Comparison of ENCODE assay signal across 17 cellular contexts in genomic region chr17:39706383-39706782, GRCh38. TPM values are rescaled to one million over a fixed set of nuclear protein-coding genes. Genes with fewer than 3 reads are reported as not detected.
A peak's percentile ranks its signal among the peaks of the same experiment; 100 is the strongest.
DNase-seq lines count a peak whose midpoint lies in the region; ATAC-seq and TF ChIP-seq lines count a peak whose summit lies in the region.
"Had no signal": no experiment of that assay in that cellular context is flagged by ENCODE, and none has a peak within 500 bp of the region (broad histone marks: within the 10 kb centered on the region; RNA-seq: fewer than 3 reads in every experiment).

No MANE protein-coding gene starts in this region.

- 50 to 51% methylated on average over 8 of the region's 8 CpGs for WGBS in esophagus, 2 donors

- POLR2A ChIA-PET in MCF 10A (lab: Yijun Ruan, JAX): interaction anchor here (1.2 to 1.7 kb wide), 2 partner anchors 9 to 11 kb away, joined by 4 read pairs; no protein-coding TSS in a partner anchor

- H3K27ac Mint-ChIP-seq in MCF 10A (ENCODE audit: low read depth, unreplicated experiment): no peak overlapping the region
- no peak overlapping the region for H3K27ac Mint-ChIP-seq in CD14-positive monocyte
- H3K27ac Mint-ChIP-seq: activated CD4-positive, alpha-beta memory T cell treated with anti-CD3 and anti-CD28 coated beads for 36 hours; CD8-positive, alpha-beta T cell had no signal

- no peak for ATAC-seq in upper lobe of right lung
- ATAC-seq: A549 had no signal

- H3K4me1 ChIP-seq in breast epithelium (peaks cover 4 to 49% of the 10 kb centered on the region in 2 donors), esophagus (ENCODE audit: control insufficient read depth in 2 of 2, insufficient read depth in 2 of 2, low read length in 1 of 2) (peaks cover 7 to 36% of the 10 kb centered on the region in 2 donors), muscle layer of duodenum (ENCODE audit: control insufficient read depth in 1 of 2, insufficient read depth in 2 of 2, low read length in 2 of 2) (peaks cover 11 to 14% of the 10 kb centered on the region in 2 donors), upper lobe of right lung (peaks cover 35% of the 10 kb centered on the region)

- TF ChIP-seq CTCF in breast epithelium (IDR thresholded peaks at IDR 0.05) (no peak), MCF 10A (IDR thresholded peaks at IDR 0.05; ENCODE audit: unreplicated experiment) (no peak), upper lobe of right lung (IDR thresholded peaks at IDR 0.05) (no peak), CD14-positive monocyte (IDR thresholded peaks at IDR 0.05) (no peak)

- H3K27ac ChIP-seq in breast epithelium: peak overlapping the region; percentile 93 to 98
- H3K27ac ChIP-seq in esophagus (ENCODE audit: low read depth in 2 of 2, low read length in 1 of 2): peak overlapping the region; percentile 94 to 95
- H3K27ac ChIP-seq in muscle layer of duodenum (ENCODE audit: low read length): peak overlapping the region; percentile 80
- peak overlapping the region; percentile 71 for H3K27ac ChIP-seq in upper lobe of right lung

- H3K4me3 Mint-ChIP-seq in MCF 10A (ENCODE audit: unreplicated experiment): no peak overlapping the region
- H3K4me3 Mint-ChIP-seq in CD14-positive monocyte: no peak overlapping the region
- H3K4me3 Mint-ChIP-seq: activated CD4-positive, alpha-beta memory T cell treated with anti-CD3 and anti-CD28 coated beads for 36 hours had no signal

- CTCF ChIA-PET in MCF 10A (lab: Yijun Ruan, JAX): interaction anchor here (1.1 kb wide), 1 partner anchor 22 kb away, joined by 3 read pairs; no protein-coding TSS in a partner anchor

- H3K27me3 Mint-ChIP-seq in MCF 10A (ENCODE audit: insufficient read depth, unreplicated experiment): no peaks in the 10 kb centered on the region
- peaks cover 12 to 20% (median 14%) of the 10 kb centered on the region in 3 donors for H3K27me3 Mint-ChIP-seq in CD14-positive monocyte (ENCODE audit: low read depth in 3 of 3)

- no peak for TF ChIP-seq POLR2A in breast epithelium (IDR thresholded peaks at IDR 0.05)

- DNase-seq in breast epithelium (ENCODE audit: low spot score in 2 of 2): no peak
- DNase-seq in MCF 10A (ENCODE audit: unreplicated experiment): no peak
- DNase-seq in upper lobe of right lung: no peak
- DNase-seq in CD14-positive monocyte (ENCODE audit: low spot score): no peak
- DNase-seq in stimulated activated CD4-positive, alpha-beta T cell treated with anti-CD3 and anti-CD28 coated beads, Interleukin-1b, Interleukin-23, amount 100 ng/mL, for 48 hours: no peak
- DNase-seq in inferior parietal cortex (ENCODE audit: extremely low spot score): no peak
- DNase-seq: erythroblast, glutamatergic neuron, SK-N-SH had no signal

- no peaks in the 10 kb centered on the region for H3K27me3 ChIP-seq in breast epithelium
- no peaks in the 10 kb centered on the region for H3K27me3 ChIP-seq in esophagus (ENCODE audit: control insufficient read depth in 1 of 2, insufficient read depth in 2 of 2, low read length in 2 of 2)
- no peaks in the 10 kb centered on the region for H3K27me3 ChIP-seq in muscle layer of duodenum (ENCODE audit: low read depth, low read length)
- H3K27me3 ChIP-seq in upper lobe of right lung: no peaks in the 10 kb centered on the region

- no peaks in the 10 kb centered on the region for H3K9me3 Mint-ChIP-seq in MCF 10A (ENCODE audit: unreplicated experiment)
- H3K9me3 Mint-ChIP-seq in CD14-positive monocyte: peaks cover 0 to 4% (median 0%) of the 10 kb centered on the region in 7 donors
- H3K9me3 Mint-ChIP-seq: activated CD4-positive, alpha-beta memory T cell treated with anti-CD3 and anti-CD28 coated beads for 36 hours; activated T-helper 1 cell treated with anti-CD3 and anti-CD28 coated beads, Interleukin-12 subunit alpha, Interleukin-12 subunit beta, Interleukin-2, Interleukin-4 antibody, amounts not matched to agents 30 ng/mL and 10 ng/mL and 1 ng/mL, durations not matched to agents 14 hours and 24 hours and 36 hours; CD8-positive, alpha-beta T cell had no signal

- BruUV-seq in MCF 10A (replicated peaks; lab: Mats Ljungman, UMichigan): no TSS peak

- H3K36me3 Mint-ChIP-seq in MCF 10A (ENCODE audit: insufficient read depth, unreplicated experiment) (peaks cover 45% of the 10 kb centered on the region), CD14-positive monocyte (peaks cover 0 to under 1% of the 10 kb centered on the region in 2 donors)
- H3K36me3 Mint-ChIP-seq: activated CD4-positive, alpha-beta memory T cell treated with anti-CD3 and anti-CD28 coated beads for 36 hours; CD8-positive, alpha-beta T cell had no signal

- no peaks in the 10 kb centered on the region for H3K9me3 ChIP-seq in breast epithelium
- no peaks in the 10 kb centered on the region for H3K9me3 ChIP-seq in esophagus (ENCODE audit: control insufficient read depth in 2 of 2, insufficient read depth in 1 of 2, low read depth in 1 of 2, low read length in 1 of 2)
- no peaks in the 10 kb centered on the region for H3K9me3 ChIP-seq in muscle layer of duodenum (ENCODE audit: control insufficient read depth in 1 of 2, low read length in 2 of 2)
- no peaks in the 10 kb centered on the region for H3K9me3 ChIP-seq in upper lobe of right lung
- H3K9me3 ChIP-seq: A549, SK-N-SH had no signal

- peaks cover 21% of the 10 kb centered on the region for H3K4me1 Mint-ChIP-seq in MCF 10A (ENCODE audit: insufficient read depth, unreplicated experiment)
- H3K4me1 Mint-ChIP-seq in CD14-positive monocyte: no peaks in the 10 kb centered on the region

- H3K4me3 ChIP-seq in breast epithelium: peak overlapping the region in 2 of 3 donors; percentile 15 to 54
- H3K4me3 ChIP-seq in esophagus (ENCODE audit: low read depth in 1 of 2, low read length in 2 of 2): peak overlapping the region in 1 of 2 donors; percentile 9
- H3K4me3 ChIP-seq in muscle layer of duodenum (ENCODE audit: low read depth in 1 of 2, low read length in 2 of 2): no peak overlapping the region
- no peak overlapping the region for H3K4me3 ChIP-seq in upper lobe of right lung
- H3K4me3 ChIP-seq: A549 had no signal

- intact Hi-C loops in breast epithelium (cut with DNase I; ENCODE audit: low total_unique reads) (no loop called here), MCF 10A (cut with micrococcal nuclease) (no loop called here), upper lobe of right lung (cut with DNase I) (no loop called here), CD14-positive monocyte (cut with micrococcal nuclease) (no loop called here)

- H3K36me3 ChIP-seq in breast epithelium (peaks cover 5% of the 10 kb centered on the region), esophagus (ENCODE audit: control insufficient read depth in 2 of 2, insufficient read depth in 2 of 2, low read length in 1 of 2) (peaks cover 8 to 28% of the 10 kb centered on the region in 2 donors), muscle layer of duodenum (ENCODE audit: control insufficient read depth in 1 of 2, insufficient read depth in 2 of 2, low read length in 2 of 2) (peaks cover 19 to 46% of the 10 kb centered on the region in 2 donors), upper lobe of right lung (peaks cover 32% of the 10 kb centered on the region)

RNA-seq across cellular contexts. Expression of gene ERBB2, which starts 6.5 kb away (rescaled TPM):
- 100 to 1,000 TPM in 1 of 3 donors, 10 to 100 TPM in 2; 13.1 to 118 (median 59.0) TPM for total RNA-seq in breast epithelium
- 33.3 and 33.7 TPM in 2 replicates for total RNA-seq in MCF 10A (2022)
- polyA plus RNA-seq in esophagus: 10 to 100 TPM; 68.4 to 98.1 TPM
- total RNA-seq in upper lobe of right lung: 97.5 TPM
- under 1 TPM in 1 of 2 donors, not detected in 1; 0.17 TPM for polyA plus RNA-seq in CD14-positive monocyte

RNA-seq across cellular contexts. Expression of gene PGAP3, which starts 18.5 kb away (rescaled TPM):
- total RNA-seq in breast epithelium (10 to 100 TPM; 11.7 to 23.7 (median 21.6) TPM), MCF 10A (2022) (10.0 and 13.2 TPM in 2 replicates), upper lobe of right lung (24.5 TPM)
- polyA plus RNA-seq in esophagus (10 to 100 TPM; 28.8 to 40.0 TPM), CD14-positive monocyte (1 to 10 TPM; 8.3 to 9.2 TPM)

RNA-seq across cellular contexts. Expression of gene MIEN1, which starts 23.9 kb away (rescaled TPM):
- 10 to 100 TPM; 50.7 to 68.2 (median 61.6) TPM for total RNA-seq in breast epithelium
- 42.1 and 51.3 TPM in 2 replicates for total RNA-seq in MCF 10A (2022)
- polyA plus RNA-seq in esophagus: 10 to 100 TPM; 57.5 to 98.6 TPM
- 48.5 TPM for total RNA-seq in upper lobe of right lung
- polyA plus RNA-seq in CD14-positive monocyte: 100 to 1,000 TPM; 124 to 141 TPM

RNA-seq across cellular contexts. Expression of gene GRB7, which starts 31.4 kb away (rescaled TPM):
- total RNA-seq in breast epithelium: 10 to 100 TPM in 2 of 3 donors, not detected in 1; 27.9 to 69.2 TPM
- 7.3 and 10.3 TPM in 2 replicates for total RNA-seq in MCF 10A (2022)
- 10 to 100 TPM; 43.7 to 55.0 TPM for polyA plus RNA-seq in esophagus
- 25.0 TPM for total RNA-seq in upper lobe of right lung
- polyA plus RNA-seq in CD14-positive monocyte: not detected
- total RNA-seq: CD8-positive, alpha-beta T cell; myocyte; pulmonary artery endothelial cell had no signal
- polyA plus RNA-seq: SK-N-SH had no signal

RNA-seq across cellular contexts. Expression of gene PNMT, which starts 38.1 kb away (rescaled TPM):
- total RNA-seq in breast epithelium (1 to 10 TPM; 1.6 to 9.5 (median 5.1) TPM), MCF 10A (2022) (not detected in 2 replicates), upper lobe of right lung (4.3 TPM)
- polyA plus RNA-seq in esophagus (1 to 10 TPM; 1.8 to 2.2 TPM), CD14-positive monocyte (not detected)
- total RNA-seq: activated CD4-positive, alpha-beta memory T cell treated with anti-CD3 and anti-CD28 coated beads for 36 hours; activated T-helper 1 cell treated with anti-CD3 and anti-CD28 coated beads, Interleukin-12 subunit alpha, Interleukin-12 subunit beta, Interleukin-2, Interleukin-4 antibody, amounts not matched to agents 30 ng/mL and 10 ng/mL and 1 ng/mL, durations not matched to agents 14 hours and 24 hours and 36 hours; pulmonary artery endothelial cell had no signal
- polyA plus RNA-seq: A549 had no signal

Comparison
In these comparisons a context has a peak if more than half of its experiments do, and no peak if none do; other contexts are left out.
1. H3K4me3 ChIP-seq: peak in breast epithelium (2 of 3); none in muscle layer of duodenum (0 of 2) and upper lobe of right lung (single experiment).
2. Peak in every context shown above with its lines, with median percentiles within 50 percentile points of each other: H3K27ac ChIP-seq.